ENCODE assay signal across 17 cellular contexts in genomic region chr1:10942542-10942912, GRCh38.
DNase-seq lines count a peak whose midpoint lies in the region; ATAC-seq, FAIRE-seq and TF ChIP-seq lines count a peak whose summit lies in the region.
"Had no signal": no experiment of that assay in that cellular context is flagged by ENCODE, and none has a peak within 500 bp of the region (broad histone marks: within the 10 kb centered on the region; RNA-seq: fewer than 3 reads in every experiment).

No MANE protein-coding gene starts in this region.

- H3K27me3 Mint-ChIP-seq in astrocyte (ENCODE audit: low read depth, unreplicated experiment), result peaks cover 65% of the 10 kb centered on the region
- H3K27me3 Mint-ChIP-seq in neural progenitor cell (ENCODE audit: insufficient read depth, low read depth), result peaks cover 20% of the 10 kb centered on the region

- H2AFZ ChIP-seq in MM.1S (ENCODE audit: low read length), result no peak overlapping the region
- H2AFZ ChIP-seq in astrocyte (ENCODE audit: low read depth, low read length), result no peak overlapping the region
- no peak overlapping the region for H2AFZ ChIP-seq in neural progenitor cell (replicated peaks)

- H3K4me3 ChIP-seq in GM06990 (replicated peaks; ENCODE audit: low read depth, low read length), result no peak overlapping the region
- H3K4me3 ChIP-seq in MM.1S (ENCODE audit: low read length), result no peak overlapping the region
- no peak overlapping the region for H3K4me3 ChIP-seq in astrocyte (ENCODE audit: insufficient read depth, low read depth, low read length)
- no peak overlapping the region for H3K4me3 ChIP-seq in neural progenitor cell
- H3K4me3 ChIP-seq: MG63, Peyer's patch, SJCRH30 had no signal

- H3K4me3 Mint-ChIP-seq in astrocyte (ENCODE audit: unreplicated experiment) (no peak overlapping the region), neural progenitor cell (peak overlapping the region; percentile 18)
- H3K4me3 Mint-ChIP-seq: CD8-positive, alpha-beta T cell had no signal

- H3K9me2 ChIP-seq in MM.1S (replicated peaks; ENCODE audit: insufficient read depth, low read length), result no peaks in the 10 kb centered on the region

- no peak for ATAC-seq in GM21619 (IDR thresholded peaks at IDR 0.05; ENCODE audit: unreplicated experiment)

- FAIRE-seq in astrocyte (lab: Jason Lieb, UNC), result no peak

- DNase-seq in GM06990 (ENCODE audit: extremely low read depth, insufficient read length) (no peak), MM.1S (no peak), astrocyte (ENCODE audit: low read depth) (no peak), neural progenitor cell (ENCODE audit: low spot score) (no peak), NCI-H1694 (lab: John Stamatoyannopoulos, UW) (no peak), DMS 273 (lab: John Stamatoyannopoulos, UW; ENCODE audit: unreplicated experiment) (no peak)
- DNase-seq: GF-D8; GOT3; NCI-H1048; NCI-H1417 treated with DMSO at 0.1 percent for 48 hours; NCI-H187 treated with DMSO at 0.1 percent for 48 hours; NK-92 treated with Interleukin-12 subunit alpha and Interleukin-12 subunit beta, amount 100 ng/mL, for 24 hours had no signal

- H3F3A ChIP-seq in MM.1S (ENCODE audit: insufficient read depth, low read length) (peaks cover 8% of the 10 kb centered on the region), neural progenitor cell (ENCODE audit: low read depth) (peaks cover 11% of the 10 kb centered on the region)

- H3K4me1 ChIP-seq in MM.1S (ENCODE audit: low read length), result peaks cover 29% of the 10 kb centered on the region
- H3K4me1 ChIP-seq in astrocyte (ENCODE audit: insufficient read depth, low read length), result peaks cover 12% of the 10 kb centered on the region
- peaks cover 15% of the 10 kb centered on the region for H3K4me1 ChIP-seq in neural progenitor cell

- no peaks in the 10 kb centered on the region for H3K79me2 ChIP-seq in MM.1S (ENCODE audit: low read length)
- no peaks in the 10 kb centered on the region for H3K79me2 ChIP-seq in astrocyte (ENCODE audit: insufficient read depth, low read length)
- no peaks in the 10 kb centered on the region for H3K79me2 ChIP-seq in neural progenitor cell (ENCODE audit: low read depth)

- H3K9me3 ChIP-seq in MM.1S (replicated peaks; ENCODE audit: insufficient read depth, low read length) (no peaks in the 10 kb centered on the region), astrocyte (ENCODE audit: insufficient read depth, low read depth, low read length) (no peaks in the 10 kb centered on the region), neural progenitor cell (ENCODE audit: low read depth) (no peaks in the 10 kb centered on the region)
- H3K9me3 ChIP-seq: MG63, Peyer's patch, SJCRH30 had no signal

- H3K9ac ChIP-seq in MM.1S (ENCODE audit: low read length), result no peak overlapping the region
- H3K9ac ChIP-seq in astrocyte (ENCODE audit: low read length), result no peak overlapping the region
- H3K9ac ChIP-seq in neural progenitor cell, result no peak overlapping the region

- TF ChIP-seq CTCF in GM06990 (IDR thresholded peaks at IDR 0.05; ENCODE audit: insufficient read depth, low read length, poor library complexity, severe bottlenecking) (peak; percentile 0), MM.1S (IDR thresholded peaks at IDR 0.05; ENCODE audit: low read length) (no peak), astrocyte (IDR thresholded peaks at IDR 0.05; ENCODE audit: insufficient read depth, low read depth, low read length) (no peak), neural progenitor cell (IDR thresholded peaks at IDR 0.05) (no peak)

- H3K27ac ChIP-seq in MM.1S (ENCODE audit: low read length) (no peak overlapping the region), astrocyte (ENCODE audit: low read depth, low read length) (no peak overlapping the region), neural progenitor cell (no peak overlapping the region)
- H3K27ac ChIP-seq: SJCRH30 had no signal

- H3K4me1 Mint-ChIP-seq in astrocyte (ENCODE audit: low read depth, unreplicated experiment) (peaks cover 5% of the 10 kb centered on the region), neural progenitor cell (peaks cover 48% of the 10 kb centered on the region)

- H3K9me3 Mint-ChIP-seq in astrocyte (ENCODE audit: unreplicated experiment) (no peaks in the 10 kb centered on the region), neural progenitor cell (no peaks in the 10 kb centered on the region)
- H3K9me3 Mint-ChIP-seq: CD8-positive, alpha-beta T cell had no signal

- no peaks in the 10 kb centered on the region for H4K20me1 ChIP-seq in MM.1S (ENCODE audit: insufficient read depth, low read length)
- peaks cover 3% of the 10 kb centered on the region for H4K20me1 ChIP-seq in astrocyte (ENCODE audit: insufficient read depth, low read length)
- H4K20me1 ChIP-seq in neural progenitor cell (ENCODE audit: low read depth), result no peaks in the 10 kb centered on the region

- peak overlapping the region; percentile 38; the same call in 1 of the 2 replicates for H3K4me2 ChIP-seq in MM.1S (ENCODE audit: low read depth, low read length)
- peak overlapping the region; percentile 46 for H3K4me2 ChIP-seq in astrocyte (ENCODE audit: low read length)
- H3K4me2 ChIP-seq in neural progenitor cell, result no peak overlapping the region

- H3K27me3 ChIP-seq in GM06990 (replicated peaks; ENCODE audit: control insufficient read depth, insufficient read depth, low read length) (no peaks in the 10 kb centered on the region; the same call in 1 of the 2 replicates), MM.1S (replicated peaks; ENCODE audit: insufficient read depth, low read length) (peaks cover 61% of the 10 kb centered on the region), astrocyte (ENCODE audit: insufficient read depth, low read length) (peaks cover 20% of the 10 kb centered on the region), neural progenitor cell (no peaks in the 10 kb centered on the region)
- H3K27me3 ChIP-seq: MG63, Peyer's patch had no signal

- H3K36me3 Mint-ChIP-seq in astrocyte (ENCODE audit: low read depth, unreplicated experiment) (no peaks in the 10 kb centered on the region), neural progenitor cell (no peaks in the 10 kb centered on the region)
- H3K36me3 Mint-ChIP-seq: CD8-positive, alpha-beta T cell had no signal

- H3K36me3 ChIP-seq in GM06990 (ENCODE audit: control insufficient read depth, insufficient read depth, low read length) (no peaks in the 10 kb centered on the region), MM.1S (replicated peaks; ENCODE audit: insufficient read depth, low read length) (no peaks in the 10 kb centered on the region), astrocyte (ENCODE audit: insufficient read depth, low read length) (no peaks in the 10 kb centered on the region), neural progenitor cell (no peaks in the 10 kb centered on the region)
- H3K36me3 ChIP-seq: MG63, Peyer's patch, SJCRH30 had no signal

- no peak overlapping the region for H3K27ac Mint-ChIP-seq in astrocyte (ENCODE audit: unreplicated experiment)
- no peak overlapping the region for H3K27ac Mint-ChIP-seq in neural progenitor cell
- H3K27ac Mint-ChIP-seq: CD8-positive, alpha-beta T cell had no signal
